Comparison of ENCODE assay signal across 8 cellular contexts in genomic region chr10:131979821-131980270, GRCh38. TPM values are rescaled to one million over a fixed set of nuclear protein-coding genes. Genes with fewer than 3 reads are reported as not detected.
A peak's percentile ranks its signal among the peaks of the same experiment; 100 is the strongest.
DNase-seq lines count a peak whose midpoint lies in the region; ATAC-seq and TF ChIP-seq lines count a peak whose summit lies in the region.

No MANE protein-coding gene starts in this region.

- peaks cover 16% of the 10 kb centered on the region for H3K4me1 ChIP-seq in adipocyte (ENCODE audit: control insufficient read depth, insufficient read depth, low read length)
- H3K4me1 ChIP-seq in hepatocyte (ENCODE audit: insufficient read depth) = peaks cover 4% of the 10 kb centered on the region
- H3K4me1 ChIP-seq in skeletal muscle tissue (ENCODE audit: control insufficient read depth in 3 of 3, insufficient read depth in 3 of 3, low read length in 3 of 3) = peaks cover 19 to 45% (median 25%) of the 10 kb centered on the region in 3 donors

- DNase-seq in HFF-Myc (ENCODE audit: extremely low read depth, low read depth) (no peak), adipocyte (ENCODE audit: low read depth) (peak; percentile 77), hepatocyte (ENCODE audit: low spot score) (peak; percentile 36), HUDEP-2 (lab: John Stamatoyannopoulos, UW; ENCODE audit: unreplicated experiment in 76 of 76) (no peak), GM20000 (ENCODE audit: low spot score) (no peak), dedifferentiated amniotic fluid mesenchymal stem cell (ENCODE audit: extremely low spot score) (no peak)

- H3K9ac ChIP-seq in adipocyte (ENCODE audit: low read length) (peak overlapping the region; percentile 94), skeletal muscle tissue (ENCODE audit: low read depth in 1 of 3, low read length in 3 of 3) (peak overlapping the region; percentile 61 to 90 (median 77))

- no peak for TF ChIP-seq CTCF in HFF-Myc (IDR thresholded peaks at IDR 0.05; ENCODE audit: low read depth, low read length, missing control alignments)
- TF ChIP-seq CTCF in hepatocyte (IDR thresholded peaks at IDR 0.05; ENCODE audit: poor library complexity) = no peak
- no peak for TF ChIP-seq CTCF in GM20000 (IDR thresholded peaks at IDR 0.05; ENCODE audit: extremely low read depth, missing control alignments)

- H4K20me1 ChIP-seq in hepatocyte (ENCODE audit: insufficient read depth, poor library complexity, severe bottlenecking) = peaks cover 52% of the 10 kb centered on the region

- 22% methylated on average over 30 of the region's 30 CpGs for WGBS in hepatocyte (ENCODE audit: low lambda C conversion rate, missing lambda C conversion rate)

- H3K27me3 ChIP-seq in adipocyte (replicated peaks; ENCODE audit: control insufficient read depth, insufficient read depth, low read length) = no peaks in the 10 kb centered on the region
- no peaks in the 10 kb centered on the region for H3K27me3 ChIP-seq in hepatocyte
- no peaks in the 10 kb centered on the region for H3K27me3 ChIP-seq in skeletal muscle tissue (ENCODE audit: control insufficient read depth in 3 of 3, insufficient read depth in 3 of 3, low read length in 3 of 3)

- H3K9me3 ChIP-seq in adipocyte (ENCODE audit: control insufficient read depth, low read length) (no peaks in the 10 kb centered on the region), hepatocyte (ENCODE audit: low read depth) (no peaks in the 10 kb centered on the region), skeletal muscle tissue (ENCODE audit: control insufficient read depth in 3 of 3, low read length in 3 of 3) (no peaks in the 10 kb centered on the region)

- H3K36me3 ChIP-seq in adipocyte (ENCODE audit: control insufficient read depth, insufficient read depth, low read length, severe bottlenecking) = peaks cover 14% of the 10 kb centered on the region
- H3K36me3 ChIP-seq in hepatocyte (replicated peaks; ENCODE audit: insufficient read depth, low read depth) = no peaks in the 10 kb centered on the region
- peaks cover 0 to 2% (median 0%) of the 10 kb centered on the region in 3 donors for H3K36me3 ChIP-seq in skeletal muscle tissue (ENCODE audit: control insufficient read depth in 3 of 3, insufficient read depth in 3 of 3, low read length in 3 of 3)

- no peak overlapping the region for H2AFZ ChIP-seq in hepatocyte

- no peaks in the 10 kb centered on the region for H3K9me2 ChIP-seq in hepatocyte (replicated peaks; ENCODE audit: insufficient read depth)

- no peak for ATAC-seq in HG02678 (IDR thresholded peaks at IDR 0.05; ENCODE audit: unreplicated experiment)

- H3K27ac ChIP-seq in hepatocyte = no peak overlapping the region
- H3K27ac ChIP-seq in skeletal muscle tissue (ENCODE audit: low read depth, low read length) = peak overlapping the region; percentile 75

- H3K4me3 ChIP-seq in HFF-Myc (replicated peaks; ENCODE audit: low read depth, low read length) (peak overlapping the region; percentile 76), adipocyte (ENCODE audit: low read length) (peak overlapping the region; percentile 94), hepatocyte (no peak overlapping the region), skeletal muscle tissue (ENCODE audit: low read length in 3 of 3) (peak overlapping the region; percentile 64 to 68 (median 65))

- peaks cover 57% of the 10 kb centered on the region for H3K79me2 ChIP-seq in hepatocyte

- peak overlapping the region; percentile 81 for H3K4me2 ChIP-seq in hepatocyte

RNA-seq across cellular contexts. Expression of gene BNIP3, which starts 1.9 kb away (rescaled TPM):
- total RNA-seq in hepatocyte (93.2 and 112 TPM in 2 replicates), skeletal muscle tissue (20.9 TPM)
- polyA plus RNA-seq in hepatocyte = 82.4 and 89.5 TPM in 2 replicates

Comparison
In these comparisons a context has a peak if more than half of its experiments do, and no peak if none do; other contexts are left out.
1. DNase-seq: peak in adipocyte (single experiment) and hepatocyte (single experiment); none in HFF-Myc (single experiment), HUDEP-2 (0 of 76), GM20000 (single experiment) and dedifferentiated amniotic fluid mesenchymal stem cell (single experiment).